In genomic region chrX:153875391-153876111, GRCh38 we compare ENCODE assay signal across 7 cellular contexts. TPM values are rescaled to one million over a fixed set of nuclear protein-coding genes. Genes with fewer than 3 reads are reported as not detected.
DNase-seq lines count a peak whose midpoint lies in the region; ATAC-seq lines count a peak whose summit lies in the region.
"Had no signal": no experiment of that assay in that cellular context is flagged by ENCODE, and none has a peak within 500 bp of the region (broad histone marks: within the 10 kb centered on the region; RNA-seq: fewer than 3 reads in every experiment).

No MANE protein-coding gene starts in this region.

- H3K9me3 ChIP-seq in HUES64 (ENCODE audit: insufficient read depth, low read depth, low read length) (no peaks in the 10 kb centered on the region), MG63 (no peaks in the 10 kb centered on the region)

- peak; percentile 75 for DNase-seq in activated CD8-positive, alpha-beta T cell treated with anti-CD3 and anti-CD28 coated beads, Interleukin-2, amount 10 ng/mL, durations not matched to agents 7 days and 5 days
- DNase-seq in left cardiac atrium = peak; percentile 47
- peak; percentile 43 for DNase-seq in stimulated activated CD8-positive, alpha-beta memory T cell treated with anti-CD3 and anti-CD28 coated beads, Interleukin-15, amount 100 ng/mL, for 1 hour (ENCODE audit: low read depth)
- no peak for DNase-seq in MG63
- DNase-seq in NCI-H1436 (lab: John Stamatoyannopoulos, UW) = no peak

- H3K36me3 Mint-ChIP-seq in activated CD8-positive, alpha-beta T cell treated with anti-CD3 and anti-CD28 coated beads, Interleukin-2, amount 10 ng/mL, durations not matched to agents 7 days and 5 days (ENCODE audit: low read depth) = no peaks in the 10 kb centered on the region

- no peak overlapping the region for H3K4me3 Mint-ChIP-seq in activated CD8-positive, alpha-beta T cell treated with anti-CD3 and anti-CD28 coated beads, Interleukin-2, amount 10 ng/mL, durations not matched to agents 7 days and 5 days

- CTCF ChIA-PET in activated CD8-positive, alpha-beta T cell treated with anti-CD3 and anti-CD28 coated beads, Interleukin-2, amount 10 ng/mL, durations not matched to agents 7 days and 5 days (lab: Charles Lee) = no interaction called here

- H3K27me3 Mint-ChIP-seq in activated CD8-positive, alpha-beta T cell treated with anti-CD3 and anti-CD28 coated beads, Interleukin-2, amount 10 ng/mL, durations not matched to agents 7 days and 5 days (ENCODE audit: low read depth) = peaks cover 21% of the 10 kb centered on the region

- no peak overlapping the region for H3K27ac Mint-ChIP-seq in activated CD8-positive, alpha-beta T cell treated with anti-CD3 and anti-CD28 coated beads, Interleukin-2, amount 10 ng/mL, durations not matched to agents 7 days and 5 days

- H3K9me3 Mint-ChIP-seq in activated CD8-positive, alpha-beta T cell treated with anti-CD3 and anti-CD28 coated beads, Interleukin-2, amount 10 ng/mL, durations not matched to agents 7 days and 5 days (ENCODE audit: insufficient read depth) = no peaks in the 10 kb centered on the region

- POLR2A ChIA-PET in activated CD8-positive, alpha-beta T cell treated with anti-CD3 and anti-CD28 coated beads, Interleukin-2, amount 10 ng/mL, durations not matched to agents 7 days and 5 days (lab: Charles Lee) = no interaction called here

- 0 out of 2 replicates have a peak, but pooled peaks cover 3% of the 10 kb centered on the region for H3K36me3 ChIP-seq in HUES64 (ENCODE audit: insufficient read depth, low read length)
- H3K36me3 ChIP-seq in MG63 = no peaks in the 10 kb centered on the region

- no peak overlapping the region for H3K9ac ChIP-seq in HUES64 (ENCODE audit: low read depth, low read length)

- no peak overlapping the region for H3K27ac ChIP-seq in HUES64 (ENCODE audit: low read depth, low read length)

- peaks cover 21% of the 10 kb centered on the region for H3K4me1 Mint-ChIP-seq in activated CD8-positive, alpha-beta T cell treated with anti-CD3 and anti-CD28 coated beads, Interleukin-2, amount 10 ng/mL, durations not matched to agents 7 days and 5 days (ENCODE audit: low read depth)

- H3K4me1 ChIP-seq in HUES64 (ENCODE audit: insufficient read depth, low read length) = peaks cover 22% of the 10 kb centered on the region

- 2% methylated on average over 34 of the region's 42 CpGs for WGBS in HUES64

- intact Hi-C loops in left cardiac atrium (cut with DNase I) = no loop called here

- H3K27me3 ChIP-seq in HUES64 (ENCODE audit: insufficient read depth, low read length) = no peaks in the 10 kb centered on the region
- H3K27me3 ChIP-seq in MG63 = no peaks in the 10 kb centered on the region

- peak; percentile 69 for ATAC-seq in activated CD8-positive, alpha-beta T cell treated with anti-CD3 and anti-CD28 coated beads, Interleukin-2, amount 10 ng/mL, durations not matched to agents 7 days and 5 days
- ATAC-seq in left cardiac atrium = peak; percentile 85 to 88

- H3K4me3 ChIP-seq in HUES64 (ENCODE audit: low read length) (peak overlapping the region; percentile 16; the same call in 1 of the 2 replicates), MG63 (no peak overlapping the region)

RNA-seq across cellular contexts. Expression of gene L1CAM, which starts 10.4 kb away (rescaled TPM):
- polyA plus RNA-seq in HUES64 (2013, experiment 1 of 2) = 11.7 TPM
- polyA plus RNA-seq in HUES64 (2013, experiment 2 of 2) = 12.6 TPM
- total RNA-seq in activated CD8-positive, alpha-beta T cell treated with anti-CD3 and anti-CD28 coated beads, Interleukin-2, amount 10 ng/mL, durations not matched to agents 7 days and 5 days = 1 to 10 TPM; 7.1 to 7.5 TPM
- 1 to 10 TPM; 4.3 to 9.2 TPM for total RNA-seq in left cardiac atrium
- 0.30 TPM in 1 of 2 replicates, not detected in the other for total RNA-seq in MG63 (2014; rRNA removed; shearing (Covaris generic); ENCODE audit: low replicate concordance)

RNA-seq across cellular contexts. Expression of gene AVPR2, which starts 28.9 kb away (rescaled TPM):
- not detected for polyA plus RNA-seq in HUES64 (2013, experiment 1 of 2)
- polyA plus RNA-seq in HUES64 (2013, experiment 2 of 2) = not detected
- total RNA-seq in activated CD8-positive, alpha-beta T cell treated with anti-CD3 and anti-CD28 coated beads, Interleukin-2, amount 10 ng/mL, durations not matched to agents 7 days and 5 days = not detected
- total RNA-seq in left cardiac atrium = 1 to 10 TPM; 3.7 to 3.8 TPM
- 0.27 TPM in 1 of 2 replicates, not detected in the other for total RNA-seq in MG63 (2014; rRNA removed; shearing (Covaris generic); ENCODE audit: low replicate concordance)
- total RNA-seq: T-helper 2 cell treated with Interferon-gamma antibody and Interleukin-4, amounts not matched to agents 100 ng/mL and 5 ng/mL, for 36 hours had no signal

RNA-seq across cellular contexts. Expression of gene PDZD4, which starts 45.2 kb away (rescaled TPM):
- 82.2 TPM for polyA plus RNA-seq in HUES64 (2013, experiment 1 of 2)
- polyA plus RNA-seq in HUES64 (2013, experiment 2 of 2) = 78.3 TPM
- total RNA-seq in activated CD8-positive, alpha-beta T cell treated with anti-CD3 and anti-CD28 coated beads, Interleukin-2, amount 10 ng/mL, durations not matched to agents 7 days and 5 days = under 1 TPM; 0.10 to 0.16 TPM
- 1 to 10 TPM; 4.0 to 4.3 TPM for total RNA-seq in left cardiac atrium
- 1.5 and 5.8 TPM in 2 replicates for total RNA-seq in MG63 (2014; rRNA removed; shearing (Covaris generic); ENCODE audit: low replicate concordance)

RNA-seq across cellular contexts. Expression of gene ARHGAP4, which starts 50.5 kb away (rescaled TPM):
- polyA plus RNA-seq in HUES64 (2013, experiment 1 of 2) = 15.3 TPM
- 18.2 TPM for polyA plus RNA-seq in HUES64 (2013, experiment 2 of 2)
- 100 to 1,000 TPM; 317 to 324 TPM for total RNA-seq in activated CD8-positive, alpha-beta T cell treated with anti-CD3 and anti-CD28 coated beads, Interleukin-2, amount 10 ng/mL, durations not matched to agents 7 days and 5 days
- total RNA-seq in left cardiac atrium = 10 to 100 TPM; 19.3 to 20.4 TPM
- total RNA-seq in MG63 (2014; rRNA removed; shearing (Covaris generic); ENCODE audit: low replicate concordance) = 0.07 and 2.4 TPM in 2 replicates

RNA-seq across cellular contexts. Expression of gene NAA10, which starts 59.3 kb away (rescaled TPM):
- polyA plus RNA-seq in HUES64 (2013, experiment 1 of 2) = 88.5 TPM
- polyA plus RNA-seq in HUES64 (2013, experiment 2 of 2) = 80.7 TPM
- 100 to 1,000 TPM in 1 of 2 experiments, 10 to 100 TPM in 1; 98.9 to 106 TPM for total RNA-seq in activated CD8-positive, alpha-beta T cell treated with anti-CD3 and anti-CD28 coated beads, Interleukin-2, amount 10 ng/mL, durations not matched to agents 7 days and 5 days
- 10 to 100 TPM; 67.4 to 81.4 TPM for total RNA-seq in left cardiac atrium
- 205 and 325 TPM in 2 replicates for total RNA-seq in MG63 (2014; rRNA removed; shearing (Covaris generic); ENCODE audit: low replicate concordance)

Comparison
In these comparisons a context has a peak if more than half of its experiments do, and no peak if none do; other contexts are left out.
1. DNase-seq: peak in activated CD8-positive, alpha-beta T cell treated with anti-CD3 and anti-CD28 coated beads, Interleukin-2, amount 10 ng/mL, durations not matched to agents 7 days and 5 days (single experiment), left cardiac atrium (single experiment) and stimulated activated CD8-positive, alpha-beta memory T cell treated with anti-CD3 and anti-CD28 coated beads, Interleukin-15, amount 100 ng/mL, for 1 hour (single experiment); none in MG63 (single experiment) and NCI-H1436 (single experiment).